In the genomic region with DNA sequence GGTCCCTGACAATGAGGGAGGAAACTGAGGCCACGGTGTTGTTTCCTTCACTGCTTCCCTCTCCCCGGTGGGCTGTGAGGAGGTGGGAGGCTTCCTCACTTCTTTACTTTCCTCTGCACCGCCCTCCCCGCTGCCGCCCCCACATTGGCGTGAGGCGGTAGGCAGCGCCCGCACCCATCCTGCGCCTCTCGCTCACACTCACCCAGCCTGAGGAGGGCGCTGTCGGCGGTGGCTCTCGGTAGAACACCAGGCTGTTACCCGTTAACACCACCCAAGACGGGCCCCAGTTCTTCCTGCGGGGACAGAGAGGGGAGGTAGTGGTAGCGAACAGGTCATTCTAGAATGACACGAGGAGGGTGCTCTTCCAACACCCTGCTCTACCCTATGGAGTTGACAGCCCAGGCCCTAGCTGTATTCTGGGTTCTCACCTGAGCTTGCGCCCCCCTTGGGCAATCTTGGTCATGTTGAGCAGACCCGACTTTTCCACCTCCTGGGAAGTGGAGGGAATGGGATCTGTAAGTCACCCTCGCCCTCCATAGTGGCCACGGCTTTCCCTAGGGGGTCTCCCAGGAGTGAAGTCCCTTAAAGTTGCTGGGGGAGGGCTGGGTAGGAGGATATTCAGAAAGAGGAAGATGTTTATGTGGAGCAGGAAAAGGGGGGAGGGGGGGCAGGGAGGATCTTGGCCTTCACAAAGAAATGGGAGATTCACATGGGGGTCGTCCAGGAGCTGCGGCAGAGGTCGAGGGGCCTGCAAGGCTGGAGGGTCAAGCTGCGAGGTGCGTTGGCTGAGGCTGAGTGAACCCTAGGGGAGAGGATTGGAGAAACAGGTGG, we compare ENCODE assay signal across 8 cellular contexts. TPM values are rescaled to one million over a fixed set of nuclear protein-coding genes. Genes with fewer than 3 reads are reported as not detected.
DNase-seq lines count a peak whose midpoint lies in the region; ATAC-seq, FAIRE-seq and TF ChIP-seq lines count a peak whose summit lies in the region.

No MANE protein-coding gene starts in this region.

- H3K27ac ChIP-seq in heart right ventricle (peak overlapping the region in 5 of 10 donors; percentile 17 to 95 (median 35)), small intestine (ENCODE audit: low read depth in 1 of 2, low read length in 1 of 2) (peak overlapping the region; percentile 12 to 83)

- H3K27me3 ChIP-seq in heart right ventricle, result peaks cover 9 to 85% (median 63%) of the 10 kb centered on the region in 7 donors
- H3K27me3 ChIP-seq in small intestine (ENCODE audit: control insufficient read depth in 2 of 2, insufficient read depth in 2 of 2, low read length in 2 of 2), result no peaks in the 10 kb centered on the region

- H3K9me3 ChIP-seq in heart right ventricle, result no peaks in the 10 kb centered on the region
- H3K9me3 ChIP-seq in small intestine (ENCODE audit: control insufficient read depth, low read depth), result no peaks in the 10 kb centered on the region

- H3K4me1 ChIP-seq in heart right ventricle (peaks cover 0 to 72% (median 16%) of the 10 kb centered on the region in 9 donors), small intestine (ENCODE audit: control insufficient read depth in 2 of 2, insufficient read depth in 1 of 2, low read depth in 1 of 2, low read length in 1 of 2) (peaks cover 0 to 2% of the 10 kb centered on the region in 2 donors)

- peak; percentile 32 for ATAC-seq in HG03460 (IDR thresholded peaks at IDR 0.05; ENCODE audit: unreplicated experiment)
- peak in 3 of 8 donors; percentile 6 to 28 (median 16) for ATAC-seq in heart right ventricle
- no peak for ATAC-seq in HG03457 (IDR thresholded peaks at IDR 0.05; ENCODE audit: unreplicated experiment)

- WGBS in heart right ventricle, 2 donors, result 19 to 21% methylated on average over 29 of the region's 29 CpGs
- WGBS in small intestine, 3 donors, result 14 to 24% (median 19%) methylated on average over 27 to 29 of the region's 29 CpGs

- FAIRE-seq in small intestine (lab: Jason Lieb, UNC), result no peak

- peak overlapping the region; percentile 81 for H3K4me3 ChIP-seq in GM12875 (ENCODE audit: low read depth, low read length)
- H3K4me3 ChIP-seq in heart right ventricle, result peak overlapping the region in 9 of 10 donors; percentile 4 to 68 (median 45)
- H3K4me3 ChIP-seq in small intestine (ENCODE audit: low read depth in 1 of 2, low read length in 2 of 2), result peak overlapping the region; percentile 32 to 48

- peak; percentile 77 for DNase-seq in activated T-cell treated with anti-CD3 and anti-CD28 coated beads, Interleukin-2, amount 50 U/mL, for 1 hour
- DNase-seq in heart right ventricle, result no peak
- no peak for DNase-seq in small intestine
- no peak for DNase-seq in SK-N-DZ (ENCODE audit: low spot score)
- no peak for DNase-seq in dedifferentiated amniotic fluid mesenchymal stem cell (ENCODE audit: extremely low spot score)

- TF ChIP-seq CTCF in GM12875 (IDR thresholded peaks at IDR 0.05; ENCODE audit: borderline replicate concordance, insufficient read depth, low read depth, low read length), result peak; percentile 64
- peak in 3 of 9 donors; percentile 17 to 60 (median 20) for TF ChIP-seq CTCF in heart right ventricle (IDR thresholded peaks at IDR 0.05)

- H3K36me3 ChIP-seq in heart right ventricle, result peaks cover 0 to 38% (median 0%) of the 10 kb centered on the region in 9 donors
- H3K36me3 ChIP-seq in small intestine (ENCODE audit: control insufficient read depth in 2 of 2, insufficient read depth in 2 of 2, low read length in 2 of 2), result no peaks in the 10 kb centered on the region

- intact Hi-C loops in heart right ventricle (cut with DNase I), result no loop called here

RNA-seq across cellular contexts. Expression of a gene that starts 3.3 kb away (rescaled TPM):
- 10 to 100 TPM in 2 of 10 donors, 1 to 10 TPM in 7, under 1 TPM in 1; 0.83 to 17.7 (median 3.8) TPM for total RNA-seq in heart right ventricle
- 1 to 10 TPM; 1.8 to 6.7 TPM for polyA plus RNA-seq in heart right ventricle
- polyA plus RNA-seq in small intestine, result 10 to 100 TPM in 1 of 3 donors, 1 to 10 TPM in 2; 4.2 to 39.2 (median 8.9) TPM
- polyA plus RNA-seq in SK-N-DZ (2014; cell fraction: cytosol; rRNA removed), result 7.6 and 8.1 TPM in 2 replicates
- 6.2 and 8.1 TPM in 2 replicates for polyA plus RNA-seq in SK-N-DZ (2014; cell fraction: nucleus; rRNA removed)

RNA-seq across cellular contexts. Expression of a gene that starts 11.5 kb away (rescaled TPM):
- 100 to 1,000 TPM in 1 of 10 donors, 10 to 100 TPM in 9; 56.7 to 105 (median 72.5) TPM for total RNA-seq in heart right ventricle
- polyA plus RNA-seq in heart right ventricle, result 100 to 1,000 TPM in 1 of 2 donors, 10 to 100 TPM in 1; 94.7 to 108 TPM
- polyA plus RNA-seq in small intestine, result 10 to 100 TPM; 62.2 to 93.4 (median 63.0) TPM
- 161 and 172 TPM in 2 replicates for polyA plus RNA-seq in SK-N-DZ (2014; cell fraction: cytosol; rRNA removed)
- 617 and 1,802 TPM in 2 replicates for polyA plus RNA-seq in SK-N-DZ (2014; cell fraction: nucleus; rRNA removed)

RNA-seq across cellular contexts. Expression of a gene that starts 16.8 kb away (rescaled TPM):
- total RNA-seq in heart right ventricle, result 1 to 10 TPM in 2 of 10 donors, under 1 TPM in 8; 0.12 to 1.2 (median 0.63) TPM
- under 1 TPM; 0.15 to 0.45 TPM for polyA plus RNA-seq in heart right ventricle
- 1 to 10 TPM in 2 of 3 donors, not detected in 1; 1.5 to 1.9 TPM for polyA plus RNA-seq in small intestine
- polyA plus RNA-seq in SK-N-DZ (2014; cell fraction: cytosol; rRNA removed), result 0.43 and 0.83 TPM in 2 replicates
- 0.33 and 0.54 TPM in 2 replicates for polyA plus RNA-seq in SK-N-DZ (2014; cell fraction: nucleus; rRNA removed)

RNA-seq across cellular contexts. Expression of a gene that starts 21.3 kb away (rescaled TPM):
- 1 to 10 TPM in 3 of 10 donors, under 1 TPM in 3, not detected in 4; 0.09 to 1.2 (median 0.71) TPM for total RNA-seq in heart right ventricle
- polyA plus RNA-seq in heart right ventricle (under 1 TPM in 1 of 2 donors, not detected in 1; 0.01 TPM), small intestine (1 to 10 TPM in 1 of 3 donors, not detected in 2; 1.4 TPM)
- 3.5 and 4.1 TPM in 2 replicates for polyA plus RNA-seq in SK-N-DZ (2014; cell fraction: cytosol; rRNA removed)
- 1.4 and 1.8 TPM in 2 replicates for polyA plus RNA-seq in SK-N-DZ (2014; cell fraction: nucleus; rRNA removed)

RNA-seq across cellular contexts. Expression of a gene that starts 41.8 kb away (rescaled TPM):
- total RNA-seq in heart right ventricle, result under 1 TPM in 1 of 10 donors, not detected in 9; 0.13 TPM
- polyA plus RNA-seq in heart right ventricle, result under 1 TPM in 1 of 2 donors, not detected in 1; 0.03 TPM
- polyA plus RNA-seq in small intestine, result under 1 TPM in 1 of 3 donors, not detected in 2; 0.03 TPM
- polyA plus RNA-seq in SK-N-DZ (2014; cell fraction: cytosol; rRNA removed), result not detected in 2 replicates
- polyA plus RNA-seq in SK-N-DZ (2014; cell fraction: nucleus; rRNA removed), result not detected in 2 replicates
